8 cellular contexts compared by ENCODE assay signal in the genomic region with DNA sequence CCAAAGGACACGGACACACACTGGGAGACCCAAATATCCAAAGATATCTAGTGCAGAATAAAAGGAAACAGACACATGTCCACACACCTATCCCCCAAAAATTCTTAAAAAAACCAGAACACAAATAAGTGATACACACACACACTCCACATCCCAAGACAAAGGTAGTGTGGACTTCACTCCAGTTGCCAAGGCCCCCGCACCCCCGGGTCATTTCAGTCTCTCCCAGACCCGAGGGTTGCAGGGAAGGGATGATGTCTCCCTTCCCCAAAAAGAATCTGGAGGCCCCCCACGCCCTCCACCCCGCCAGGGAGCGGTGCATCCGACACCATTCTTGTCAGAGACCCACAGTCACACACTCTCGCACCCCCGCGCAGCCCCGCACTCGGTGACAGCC. TPM values are rescaled to one million over a fixed set of nuclear protein-coding genes. Genes with fewer than 3 reads are reported as not detected.
DNase-seq lines count a peak whose midpoint lies in the region; ATAC-seq and TF ChIP-seq lines count a peak whose summit lies in the region.

No MANE protein-coding gene starts in this region.

- H3K36me3 ChIP-seq in heart right ventricle (no peaks in the 10 kb centered on the region), upper lobe of right lung (no peaks in the 10 kb centered on the region)

- H3K9me3 ChIP-seq in heart right ventricle: no peaks in the 10 kb centered on the region
- no peaks in the 10 kb centered on the region for H3K9me3 ChIP-seq in upper lobe of right lung

- H3K4me3 ChIP-seq in heart right ventricle (peak overlapping the region in 9 of 10 donors; percentile 29 to 55 (median 50)), upper lobe of right lung (peak overlapping the region; percentile 33)

- no peak overlapping the region for H3K27ac Mint-ChIP-seq in activated naive CD8-positive, alpha-beta T cell treated with anti-CD3 and anti-CD28 coated beads for 36 hours
- H3K27ac Mint-ChIP-seq in immature natural killer cell: no peak overlapping the region

- H3K4me1 Mint-ChIP-seq in activated naive CD8-positive, alpha-beta T cell treated with anti-CD3 and anti-CD28 coated beads for 36 hours: peaks cover 12% of the 10 kb centered on the region
- peaks cover 18 to 22% of the 10 kb centered on the region in 2 donors for H3K4me1 Mint-ChIP-seq in immature natural killer cell

- H3K27ac ChIP-seq in heart right ventricle (no peak overlapping the region), upper lobe of right lung (no peak overlapping the region)

- no peak for TF ChIP-seq CTCF in heart right ventricle (IDR thresholded peaks at IDR 0.05)
- TF ChIP-seq CTCF in upper lobe of right lung (IDR thresholded peaks at IDR 0.05): no peak

- H3K27me3 ChIP-seq in heart right ventricle (peaks cover 13 to 86% (median 79%) of the 10 kb centered on the region in 7 donors), upper lobe of right lung (peaks cover 81% of the 10 kb centered on the region)

- WGBS in heart right ventricle, 2 donors: 10 to 11% methylated on average over 13 of the region's 13 CpGs

- no peak for DNase-seq in heart right ventricle
- no peak for DNase-seq in Right ventricle myocardium superior
- DNase-seq in activated naive CD8-positive, alpha-beta T cell treated with anti-CD3 and anti-CD28 coated beads for 36 hours: no peak
- no peak for DNase-seq in immature natural killer cell
- DNase-seq in upper lobe of right lung: no peak
- no peak for DNase-seq in GOT3 (lab: John Stamatoyannopoulos, UW)

- no peaks in the 10 kb centered on the region for H3K36me3 Mint-ChIP-seq in activated naive CD8-positive, alpha-beta T cell treated with anti-CD3 and anti-CD28 coated beads for 36 hours
- peaks cover 3 to 8% (median 4%) of the 10 kb centered on the region in 3 donors for H3K36me3 Mint-ChIP-seq in immature natural killer cell

- ATAC-seq in heart right ventricle (no peak), Right ventricle myocardium superior (ENCODE audit: poor library complexity) (no peak), upper lobe of right lung (no peak), GM21529 (IDR thresholded peaks at IDR 0.05; ENCODE audit: unreplicated experiment) (no peak), GM21528 (IDR thresholded peaks at IDR 0.05; ENCODE audit: low FRiP score, unreplicated experiment) (no peak)

- peaks cover 91% of the 10 kb centered on the region for H3K27me3 Mint-ChIP-seq in activated naive CD8-positive, alpha-beta T cell treated with anti-CD3 and anti-CD28 coated beads for 36 hours
- H3K27me3 Mint-ChIP-seq in immature natural killer cell (ENCODE audit: low read depth in 3 of 3): peaks cover 21 to 50% (median 43%) of the 10 kb centered on the region in 3 donors

- intact Hi-C loops in heart right ventricle (cut with DNase I): loop anchor here in 5 of 10 donors (5.0 to 10.0 kb wide), 3 partner anchors 79 to 321 kb away; partner anchors contain the start of genes SIPA1L3 (in 2 of the 5) and WDR87 (in 2 of the 5)
- intact Hi-C loops in Right ventricle myocardium superior (cut with DNase I): no loop called here
- intact Hi-C loops in upper lobe of right lung (cut with DNase I): no loop called here

- H3K4me1 ChIP-seq in heart right ventricle (peaks cover 0 to 20% (median 16%) of the 10 kb centered on the region in 9 donors), upper lobe of right lung (peaks cover 1% of the 10 kb centered on the region)

- H3K9me3 Mint-ChIP-seq in activated naive CD8-positive, alpha-beta T cell treated with anti-CD3 and anti-CD28 coated beads for 36 hours: no peaks in the 10 kb centered on the region
- H3K9me3 Mint-ChIP-seq in immature natural killer cell: peaks cover 0 to 4% (median 0%) of the 10 kb centered on the region in 6 donors

- peak overlapping the region; percentile 36 for H3K4me3 Mint-ChIP-seq in activated naive CD8-positive, alpha-beta T cell treated with anti-CD3 and anti-CD28 coated beads for 36 hours
- peak overlapping the region in 4 of 5 donors; percentile 3 to 47 (median 29) for H3K4me3 Mint-ChIP-seq in immature natural killer cell

RNA-seq across cellular contexts. Expression of gene DPF1, which starts 0.4 kb away (rescaled TPM):
- under 1 TPM in 6 of 10 donors, not detected in 4; 0.16 to 0.72 (median 0.30) TPM for total RNA-seq in heart right ventricle
- polyA plus RNA-seq in heart right ventricle: under 1 TPM in 1 of 2 donors, not detected in 1; 0.09 TPM
- total RNA-seq in Right ventricle myocardium superior: not detected
- under 1 TPM; 0.41 to 0.50 TPM for total RNA-seq in activated naive CD8-positive, alpha-beta T cell treated with anti-CD3 and anti-CD28 coated beads for 36 hours
- polyA plus RNA-seq in immature natural killer cell: not detected
- total RNA-seq in upper lobe of right lung: not detected

RNA-seq across cellular contexts. Expression of gene PPP1R14A, which starts 32.6 kb away (rescaled TPM):
- total RNA-seq in heart right ventricle (10 to 100 TPM; 11.2 to 82.6 (median 20.7) TPM), Right ventricle myocardium superior (31.1 TPM), upper lobe of right lung (113 TPM)
- polyA plus RNA-seq in heart right ventricle (100 to 1,000 TPM in 1 of 2 donors, 10 to 100 TPM in 1; 45.4 to 184 TPM), immature natural killer cell (1 to 10 TPM in 2 of 3 donors, under 1 TPM in 1; 0.72 to 5.7 (median 1.9) TPM)
- total RNA-seq in activated naive CD8-positive, alpha-beta T cell treated with anti-CD3 and anti-CD28 coated beads for 36 hours: not detected

RNA-seq across cellular contexts. Expression of gene SPINT2, which starts 40.8 kb away (rescaled TPM):
- 10 to 100 TPM in 7 of 10 donors, 1 to 10 TPM in 3; 4.5 to 29.2 (median 12.7) TPM for total RNA-seq in heart right ventricle
- polyA plus RNA-seq in heart right ventricle: 10 to 100 TPM in 1 of 2 donors, 1 to 10 TPM in 1; 3.4 to 12.7 TPM
- total RNA-seq in Right ventricle myocardium superior: 8.7 TPM
- total RNA-seq in activated naive CD8-positive, alpha-beta T cell treated with anti-CD3 and anti-CD28 coated beads for 36 hours: 10 to 100 TPM; 28.2 to 31.7 TPM
- polyA plus RNA-seq in immature natural killer cell: 10 to 100 TPM in 2 of 3 donors, 1 to 10 TPM in 1; 4.3 to 29.1 (median 22.4) TPM
- total RNA-seq in upper lobe of right lung: 231 TPM

Comparison
In these comparisons a context has a peak if more than half of its experiments do, and no peak if none do; other contexts are left out.
1. RNA of gene PPP1R14A, which starts 32.6 kb away (total RNA-seq): 113 TPM in upper lobe of right lung (single experiment), 31.1 TPM in Right ventricle myocardium superior (single experiment) and 11.2 to 82.6 TPM in heart right ventricle; not detected in activated naive CD8-positive, alpha-beta T cell treated with anti-CD3 and anti-CD28 coated beads for 36 hours; every median in the first group is over 4 times any median in the second.